In genomic region chr1:16249838-16250241, GRCh38 we compare ENCODE assay signal across 9 cellular contexts. TPM values are rescaled to one million over a fixed set of nuclear protein-coding genes. Genes with fewer than 3 reads are reported as not detected.
A peak's percentile ranks its signal among the peaks of the same experiment; 100 is the strongest.
DNase-seq lines count a peak whose midpoint lies in the region; ATAC-seq and TF ChIP-seq lines count a peak whose summit lies in the region.
"Had no signal": no experiment of that assay in that cellular context is flagged by ENCODE, and none has a peak within 500 bp of the region (broad histone marks: within the 10 kb centered on the region; RNA-seq: fewer than 3 reads in every experiment).

No MANE protein-coding gene starts in this region.

- ATAC-seq in GM21360 (IDR thresholded peaks at IDR 0.05; ENCODE audit: unreplicated experiment) (no peak), HG03196 (IDR thresholded peaks at IDR 0.05; ENCODE audit: unreplicated experiment) (no peak)

- H3K36me3 ChIP-seq in ACC112 (ENCODE audit: insufficient read depth, low read length) (peaks cover 12% of the 10 kb centered on the region; the same call in 1 of the 2 replicates), muscle layer of duodenum (ENCODE audit: control insufficient read depth in 1 of 2, insufficient read depth in 2 of 2, low read length in 2 of 2) (peaks cover 38 to 44% of the 10 kb centered on the region in 2 donors)

- peak; percentile 88 to 90 for DNase-seq in cardiac fibroblast (ENCODE audit: low read depth in 2 of 2)
- DNase-seq in cerebellum (ENCODE audit: low spot score): no peak
- DNase-seq in middle frontal gyrus (ENCODE audit: extremely low spot score, low spot score): no peak
- DNase-seq: NK-92 treated with Interleukin-12 subunit alpha and Interleukin-12 subunit beta, amount 100 ng/mL, for 24 hours had no signal

- no peaks in the 10 kb centered on the region for H3K79me2 ChIP-seq in ACC112 (ENCODE audit: control insufficient read depth, insufficient read depth, low read length, unreplicated experiment)

- no peak overlapping the region for H3K4me3 ChIP-seq in ACC112 (ENCODE audit: low read depth, low read length)
- no peak overlapping the region for H3K4me3 ChIP-seq in cardiac fibroblast (replicated peaks in 1 of 2; ENCODE audit: low read depth in 2 of 2, low read length in 2 of 2)
- no peak overlapping the region for H3K4me3 ChIP-seq in muscle layer of duodenum (ENCODE audit: low read depth in 1 of 2, low read length in 2 of 2)

- H3K9me3 ChIP-seq in muscle layer of duodenum (ENCODE audit: control insufficient read depth in 1 of 2, low read length in 2 of 2): no peaks in the 10 kb centered on the region

- H3K27ac ChIP-seq in ACC112 (ENCODE audit: low read depth, low read length) (peak overlapping the region; percentile 62), muscle layer of duodenum (ENCODE audit: low read length) (peak overlapping the region; percentile 61)

- H3K4me1 ChIP-seq in ACC112 (ENCODE audit: control insufficient read depth, insufficient read depth, low read length, unreplicated experiment) (peaks cover 30% of the 10 kb centered on the region), muscle layer of duodenum (ENCODE audit: control insufficient read depth in 1 of 2, insufficient read depth in 2 of 2, low read length in 2 of 2) (peaks cover 18 to 28% of the 10 kb centered on the region in 2 donors)

- TF ChIP-seq CTCF in cardiac fibroblast (IDR thresholded peaks at IDR 0.05; ENCODE audit: low read depth, low read length): no peak

- H3K27me3 ChIP-seq in ACC112 (ENCODE audit: insufficient read depth, low read length): no peaks in the 10 kb centered on the region
- H3K27me3 ChIP-seq in muscle layer of duodenum (ENCODE audit: low read depth, low read length): no peaks in the 10 kb centered on the region

- TF ChIP-seq RAD21 in Ishikawa (IDR thresholded peaks at IDR 0.05; ENCODE audit: low read depth): no peak

- no peak for TF ChIP-seq EP300 in Ishikawa (IDR thresholded peaks at IDR 0.05; ENCODE audit: borderline replicate concordance)

- H2AFZ ChIP-seq in ACC112 (ENCODE audit: low read length, unreplicated experiment): no peak overlapping the region

TF ChIP-seq in Ishikawa, 13 proteins besides CTCF, POLR2A, EP300 and RAD21:
- TF ChIP-seq YY1 (IDR thresholded peaks at IDR 0.05; ENCODE audit: low read depth): no peak
- TF ChIP-seq NFIC (IDR thresholded peaks at IDR 0.05): peak; percentile 57
- TF ChIP-seq TCF12 (IDR thresholded peaks at IDR 0.05; ENCODE audit: low read depth): no peak
- TF ChIP-seq TEAD4 (IDR thresholded peaks at IDR 0.05): no peak
- no peak for TF ChIP-seq USF1 (IDR thresholded peaks at IDR 0.05)

RNA-seq across cellular contexts. Expression of gene CPLANE2, which starts 12.9 kb away (rescaled TPM):
- total RNA-seq in cerebellum: 10.1 TPM

RNA-seq across cellular contexts. Expression of gene ARHGEF19, which starts 37.4 kb away (rescaled TPM):
- total RNA-seq in cerebellum: 0.64 TPM

Comparison
In these comparisons a context has a peak if more than half of its experiments do, and no peak if none do; other contexts are left out.
1. DNase-seq: peak in cardiac fibroblast (2 of 2); none in cerebellum (single experiment) and middle frontal gyrus (single experiment).